Comparison of ENCODE assay signal across 23 cellular contexts in the genomic region with DNA sequence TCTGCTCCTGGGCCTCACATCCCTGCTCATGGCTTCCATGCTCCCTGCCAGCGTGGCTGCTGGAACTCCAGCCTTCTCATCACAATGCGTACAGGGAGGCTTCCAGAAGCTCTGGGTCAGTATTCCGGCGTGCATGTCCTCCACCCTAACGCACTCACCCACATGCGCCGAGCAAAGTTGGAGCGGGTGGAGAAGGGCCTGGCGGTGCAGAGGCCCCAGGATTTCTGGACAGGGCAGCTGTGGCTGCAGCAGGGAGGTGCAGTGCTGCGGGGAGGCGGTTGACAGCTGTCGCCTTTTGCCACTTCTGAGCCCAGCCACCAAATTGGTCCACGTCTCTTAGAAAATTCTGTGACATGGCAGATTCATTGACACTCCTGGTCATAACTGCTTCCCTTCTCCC.
"Had no signal": no experiment of that assay in that cellular context is flagged by ENCODE, and none has a peak within 500 bp of the region (broad histone marks: within the 10 kb centered on the region; RNA-seq: fewer than 3 reads in every experiment).

No MANE protein-coding gene starts in this region.

- H3K27me3 ChIP-seq: dorsolateral prefrontal cortex, neural progenitor cell, pancreas, right lobe of liver, testis, tibial nerve, upper lobe of left lung, uterus had no signal

- H3K9me3 ChIP-seq: left lung, lower lobe of right lung, pancreas, right lobe of liver, testis, tibial nerve, upper lobe of left lung, uterus had no signal

- H3K27ac ChIP-seq: left lung, lower lobe of right lung, neural progenitor cell, pancreas, right lobe of liver, testis, tibial nerve, upper lobe of left lung, uterus had no signal

- H3K4me1 ChIP-seq: left lung, pancreas, right lobe of liver, testis, uterus had no signal

- H3K36me3 ChIP-seq: left lung, lower lobe of right lung, neural progenitor cell, pancreas, right lobe of liver, tibial nerve, upper lobe of left lung, uterus had no signal

- H2AFZ ChIP-seq: neural progenitor cell had no signal

- DNase-seq: central memory CD4-positive, alpha-beta T cell; effector CD4-positive, alpha-beta T cell; left cardiac atrium; lower lobe of right lung; naive B cell; occipital lobe; right lobe of liver; stimulated activated CD4-positive, alpha-beta T cell treated with anti-CD3 and anti-CD28 coated beads, Interleukin-12 subunit alpha, Interleukin-12 subunit beta, amount 100 ng/mL, for 4 hours; stimulated activated CD4-positive, alpha-beta T cell treated with anti-CD3 and anti-CD28 coated beads, Interleukin-1b, Interleukin-23, amount 100 ng/mL, for 48 hours; stimulated activated CD4-positive, alpha-beta T cell treated with anti-CD3 and anti-CD28 coated beads, Interleukin-4, amount 100 ng/mL, for 1 hour; stimulated activated naive CD4-positive, alpha-beta T cell treated with Interleukin-2 at 50 U/mL for 16 hours; substantia nigra; testis; uterus had no signal

- H3K4me3 ChIP-seq: dorsolateral prefrontal cortex, left lung, lower lobe of right lung, neural progenitor cell, pancreas, right lobe of liver, smooth muscle cell, testis, tibial nerve, upper lobe of left lung, uterus had no signal

- ATAC-seq: left cardiac atrium; left lung; lower lobe of right lung; natural killer cell treated with Interleukin-12 subunit alpha and Interleukin-12 subunit beta and Interleukin-15 and Interleukin-18, amount 100 ng/mL, for 72 hours; right lobe of liver; stimulated activated effector memory CD8-positive, alpha-beta T cell treated with anti-CD3 and anti-CD28 coated beads, Interleukin-12 subunit alpha, Interleukin-12 subunit beta, amount 100 ng/mL, for 72 hours had no signal

- H3K4me2 ChIP-seq: neural progenitor cell, smooth muscle cell had no signal
